In genomic region chr20:25696384-25697131, GRCh38 we compare ENCODE assay signal across 1 cellular context.
TF ChIP-seq lines count a peak whose summit lies in the region.

ZNF337 (minus strand) TSS chr20:25696853; CDS start chr20:25686417, 10,436 bp downstream.

TF ChIP-seq in K562, 482 proteins besides CTCF, POLR2A, EP300 and RAD21 (continued from another document and continues in another):
- no peak for TF ChIP-seq GTF3C2 (IDR thresholded peaks at IDR 0.05; ENCODE audit: borderline replicate concordance, extremely low read depth, insufficient read length)
- TF ChIP-seq ZNF785 (CRISPR knock-in tag; IDR thresholded peaks at IDR 0.05) = no peak
- TF ChIP-seq MEF2A (IDR thresholded peaks at IDR 0.05; ENCODE audit: control insufficient read depth, low read depth, low read length) = no peak
- TF ChIP-seq NCOA1 (IDR thresholded peaks at IDR 0.05; ENCODE audit: low read depth) = no peak
- no peak for TF ChIP-seq ZBTB34 (CRISPR knock-in tag; IDR thresholded peaks at IDR 0.05)
- TF ChIP-seq HDAC2 (IDR thresholded peaks at IDR 0.05) = no peak
- TF ChIP-seq ATF7 (IDR thresholded peaks at IDR 0.05) = peak; percentile 94
- TF ChIP-seq HNRNPUL1 (IDR thresholded peaks at IDR 0.05; ENCODE audit: low read length) = no peak
- TF ChIP-seq KDM1A (IDR thresholded peaks at IDR 0.05) = no peak
- TF ChIP-seq BRCA1 (IDR thresholded peaks at IDR 0.05) = no peak
- no peak for TF ChIP-seq BRCA1 (CRISPR knock-in tag; IDR thresholded peaks at IDR 0.05)
- no peak for TF ChIP-seq ZNF586 (CRISPR knock-in tag; conservative IDR thresholded peaks at IDR 0.05)
- no peak for TF ChIP-seq HNRNPH1 (optimal IDR thresholded peaks at IDR 0.05; ENCODE audit: low read depth, low read length)
- no peak for TF ChIP-seq RFX1 (IDR thresholded peaks at IDR 0.05)
- TF ChIP-seq ZBTB5 (IDR thresholded peaks at IDR 0.05) = no peak
- peak; percentile 98 for TF ChIP-seq ZFX (CRISPR knock-in tag; IDR thresholded peaks at IDR 0.05)
- TF ChIP-seq SMAD2 (IDR thresholded peaks at IDR 0.05; ENCODE audit: low read depth, low read length) = no peak
- no peak for TF ChIP-seq PCBP1 (IDR thresholded peaks at IDR 0.05; ENCODE audit: low read depth, low read length, poor library complexity, severe bottlenecking)
- no peak for TF ChIP-seq SIN3B (IDR thresholded peaks at IDR 0.05; ENCODE audit: low read depth)
- no peak for TF ChIP-seq ZNF165 (CRISPR knock-in tag; IDR thresholded peaks at IDR 0.05; ENCODE audit: borderline replicate concordance)
- 0 out of 2 replicates have a peak, but pooled peaks have one; percentile 3 for TF ChIP-seq PKNOX1 (IDR thresholded peaks at IDR 0.05)
- no peak for TF ChIP-seq ID3 (CRISPR knock-in tag; IDR thresholded peaks at IDR 0.05)
- TF ChIP-seq ID3 (tag; IDR thresholded peaks at IDR 0.05) = no peak
- TF ChIP-seq TCF15 (CRISPR knock-in tag; IDR thresholded peaks at IDR 0.05) = no peak
- no peak for TF ChIP-seq HES1 (IDR thresholded peaks at IDR 0.05; ENCODE audit: low read depth)
- TF ChIP-seq ZNF75A (CRISPR knock-in tag; IDR thresholded peaks at IDR 0.05) = no peak
- no peak for TF ChIP-seq LARP7 (IDR thresholded peaks at IDR 0.05)
- no peak for TF ChIP-seq HSF4 (CRISPR knock-in tag; IDR thresholded peaks at IDR 0.05; ENCODE audit: borderline replicate concordance)
- peak; percentile 51; the same call in 1 of the 2 replicates for TF ChIP-seq ESRRA (IDR thresholded peaks at IDR 0.05; ENCODE audit: borderline replicate concordance, low read depth)
- no peak for TF ChIP-seq MAFF (IDR thresholded peaks at IDR 0.05; ENCODE audit: low read length)
- no peak for TF ChIP-seq HDAC1 (IDR thresholded peaks at IDR 0.05)
- no peak for TF ChIP-seq GTF2A2 (tag; IDR thresholded peaks at IDR 0.05)
- TF ChIP-seq ATF6 (CRISPR knock-in tag; IDR thresholded peaks at IDR 0.05) = no peak
- TF ChIP-seq ZNF146 (CRISPR knock-in tag; IDR thresholded peaks at IDR 0.05; ENCODE audit: unreplicated experiment) = no peak
- TF ChIP-seq DEAF1 (CRISPR knock-in tag; IDR thresholded peaks at IDR 0.05) = no peak
- TF ChIP-seq ZNF830 (CRISPR knock-in tag; IDR thresholded peaks at IDR 0.05) = no peak
- peak; percentile 30 for TF ChIP-seq VEZF1 (CRISPR knock-in tag; IDR thresholded peaks at IDR 0.05)
- TF ChIP-seq FUS (optimal IDR thresholded peaks at IDR 0.05; ENCODE audit: low read depth, low read length) = no peak
- no peak for TF ChIP-seq ZNF707 (CRISPR knock-in tag; conservative IDR thresholded peaks at IDR 0.05)
- no peak for TF ChIP-seq SNIP1 (IDR thresholded peaks at IDR 0.05; ENCODE audit: low read depth)
- no peak for TF ChIP-seq BMI1 (IDR thresholded peaks at IDR 0.05; ENCODE audit: low read length)
- peak; percentile 91; the same call in 1 of the 2 replicates for TF ChIP-seq PHF8 (IDR thresholded peaks at IDR 0.05; ENCODE audit: borderline replicate concordance, low read length)
- no peak for TF ChIP-seq TSC22D4 (tag; IDR thresholded peaks at IDR 0.05)
- no peak for TF ChIP-seq ZKSCAN1 (IDR thresholded peaks at IDR 0.05; ENCODE audit: low read depth, low read length)
- no peak for TF ChIP-seq ZNF354B (CRISPR knock-in tag; IDR thresholded peaks at IDR 0.05)
- 0 out of 2 replicates have a peak, but pooled peaks have one; percentile 42 for TF ChIP-seq L3MBTL2 (IDR thresholded peaks at IDR 0.05)
- TF ChIP-seq NFRKB (IDR thresholded peaks at IDR 0.05; ENCODE audit: low read depth) = no peak
- TF ChIP-seq PBX2 (CRISPR knock-in tag; IDR thresholded peaks at IDR 0.05; ENCODE audit: low read depth) = no peak
- TF ChIP-seq PBX2 (tag; conservative IDR thresholded peaks at IDR 0.05; ENCODE audit: low read depth) = no peak
- TF ChIP-seq ZNF766 (CRISPR knock-in tag; conservative IDR thresholded peaks at IDR 0.05) = peak; percentile 80
- TF ChIP-seq SRSF9 (IDR thresholded peaks at IDR 0.05; ENCODE audit: borderline replicate concordance, low read depth, low read length) = no peak
